ENCODE assay signal across 13 cellular contexts in genomic region chr11:10019906-10020682, GRCh38.
DNase-seq lines count a peak whose midpoint lies in the region; ATAC-seq and TF ChIP-seq lines count a peak whose summit lies in the region.
"Had no signal": no experiment of that assay in that cellular context is flagged by ENCODE, and none has a peak within 500 bp of the region (broad histone marks: within the 10 kb centered on the region; RNA-seq: fewer than 3 reads in every experiment).

No MANE protein-coding gene starts in this region.

- H3K9me1 ChIP-seq in IMR-90 (ENCODE audit: insufficient read depth, low read length) = no peaks in the 10 kb centered on the region

- no peak overlapping the region for H3K27ac ChIP-seq in IMR-90 (ENCODE audit: insufficient read depth, low read length)
- peak overlapping the region; percentile 33 for H3K27ac ChIP-seq in VCaP

- CTCF ChIA-PET in IMR-90 (lab: Yijun Ruan, JAX) = interaction anchor here (0.6 kb wide), 1 partner anchor 296 kb away, joined by 4 read pairs; no protein-coding TSS in a partner anchor

- ATAC-seq in IMR-90 (ENCODE audit: low read depth) = no peak
- ATAC-seq: effector memory CD8-positive, alpha-beta T cell had no signal

- no peak overlapping the region for H3K4ac ChIP-seq in IMR-90 (ENCODE audit: low read depth, low read length)

- no peak overlapping the region for H3K4me2 ChIP-seq in IMR-90 (ENCODE audit: low read depth, low read length)

- no peak overlapping the region for H3K23ac ChIP-seq in IMR-90 (ENCODE audit: low read depth, low read length)

- no peak overlapping the region for H4K8ac ChIP-seq in IMR-90 (ENCODE audit: low read depth in 2 of 2, low read length in 2 of 2)

- peak overlapping the region in 4 of 7 donors; percentile 66 to 75 (median 72) for H3K27ac Mint-ChIP-seq in CD14-positive monocyte
- H3K27ac Mint-ChIP-seq in glutamatergic neuron (ENCODE audit: unreplicated experiment) = no peak overlapping the region
- H3K27ac Mint-ChIP-seq: effector memory CD8-positive, alpha-beta T cell had no signal

- TF ChIP-seq POLR2A in IMR-90 (IDR thresholded peaks at IDR 0.05; ENCODE audit: low read depth, low read length) = no peak

- H2BK15ac ChIP-seq in IMR-90 (ENCODE audit: low read depth, low read length) = peak overlapping the region; percentile 10; the same call in 1 of the 3 replicates

- 100% methylated on average over 2 of the region's 7 CpGs; no CpG with 5 or more reads in 1 of the 2 experiments for WGBS in IMR-90 (ENCODE audit: extremely low coverage in 2 of 2, insufficient read length in 1 of 2), 2 experiments

- H2AK9ac ChIP-seq in IMR-90 (replicated peaks; ENCODE audit: low read depth, low read length, poor library complexity) = no peak overlapping the region

- no peak overlapping the region for H2AFZ ChIP-seq in IMR-90 (replicated peaks; ENCODE audit: low read length, poor library complexity)

- TF ChIP-seq CTCF in CD14-positive monocyte (IDR thresholded peaks at IDR 0.05) = no peak
- no peak for TF ChIP-seq CTCF in IMR-90 (conservative IDR thresholded peaks at IDR 0.05; ENCODE audit: low read depth, low read length)
- no peak for TF ChIP-seq CTCF in VCaP (conservative IDR thresholded peaks at IDR 0.05)
- TF ChIP-seq CTCF in glutamatergic neuron (IDR thresholded peaks at IDR 0.05; ENCODE audit: partially characterized antibody, unreplicated experiment) = no peak

- no peak overlapping the region for H4K5ac ChIP-seq in IMR-90 (ENCODE audit: low read depth, low read length)

- H3K4me3 Mint-ChIP-seq in CD14-positive monocyte = peak overlapping the region in 1 of 2 donors; percentile 65
- H3K4me3 Mint-ChIP-seq in glutamatergic neuron (ENCODE audit: unreplicated experiment) = no peak overlapping the region
- H3K4me3 Mint-ChIP-seq: effector memory CD8-positive, alpha-beta T cell had no signal

- no peak overlapping the region for H4K91ac ChIP-seq in IMR-90 (ENCODE audit: insufficient read depth, low read depth, low read length)

- H3K36me3 Mint-ChIP-seq in CD14-positive monocyte (peaks cover 18 to 25% of the 10 kb centered on the region in 2 donors), glutamatergic neuron (ENCODE audit: unreplicated experiment) (no peaks in the 10 kb centered on the region)

- H3K14ac ChIP-seq in IMR-90 (replicated peaks; ENCODE audit: low read depth, low read length) = no peak overlapping the region

- dilution Hi-C loops in IMR-90 (cut with HindIII; ENCODE audit: low sequenced_read_pairs, unreplicated experiment) = no loop called here

- H3K36me3 ChIP-seq in IMR-90 (ENCODE audit: control insufficient read depth, insufficient read depth, low read length) = no peaks in the 10 kb centered on the region; the same call in 1 of the 2 replicates
- H3K36me3 ChIP-seq: BE2C, breast epithelium had no signal

- H3K4me1 Mint-ChIP-seq in CD14-positive monocyte (peaks cover 43% of the 10 kb centered on the region), glutamatergic neuron (ENCODE audit: low read depth, unreplicated experiment) (no peaks in the 10 kb centered on the region)

- no peak overlapping the region for H2BK120ac ChIP-seq in IMR-90 (ENCODE audit: low read depth, low read length)

- no peak overlapping the region for H2BK20ac ChIP-seq in IMR-90 (ENCODE audit: low read depth, low read length)

- no peak overlapping the region for H3K9ac ChIP-seq in IMR-90 (ENCODE audit: low read depth, low read length)

- H3K4me1 ChIP-seq in IMR-90 (ENCODE audit: control insufficient read depth, insufficient read depth, low read length) = peaks cover 7% of the 10 kb centered on the region; the same call in 1 of the 2 replicates
- H3K4me1 ChIP-seq: breast epithelium had no signal

- no peak overlapping the region for H3K56ac ChIP-seq in IMR-90 (ENCODE audit: extremely low read depth, insufficient read depth, low read length)

- no peaks in the 10 kb centered on the region for H4K20me1 ChIP-seq in IMR-90 (ENCODE audit: insufficient read depth, low read length)

- BruUV-seq in IMR-90 (replicated peaks; lab: Mats Ljungman, UMichigan) = no TSS peak

- TF ChIP-seq RAD21 in IMR-90 (IDR thresholded peaks at IDR 0.05; ENCODE audit: low read length) = no peak

- no peak overlapping the region for H3K4me3 ChIP-seq in IMR-90 (ENCODE audit: insufficient read depth, low read depth, low read length)
- H3K4me3 ChIP-seq: breast epithelium had no signal

- no peaks in the 10 kb centered on the region for H3K27me3 ChIP-seq in IMR-90 (ENCODE audit: control insufficient read depth, insufficient read depth, low read length)
- H3K27me3 ChIP-seq: BE2C, breast epithelium had no signal

- H2AK5ac ChIP-seq in IMR-90 (ENCODE audit: low read depth, low read length) = no peak overlapping the region

- peaks cover 0 to 14% of the 10 kb centered on the region in 2 experiments; a peak in 3 of 4 replicates for H3K79me1 ChIP-seq in IMR-90 (ENCODE audit: low read depth in 1 of 2, low read length in 2 of 2)

- in situ Hi-C loops in IMR-90 (cut with MboI; ENCODE audit: low sequenced_read_pairs) = no loop called here

- intact Hi-C loops in CD14-positive monocyte (cut with micrococcal nuclease) = loop anchor here in 1 of 2 donors (10.0 kb wide), 1 partner anchor 285 kb away; the partner anchor contains the start of gene ADM
- intact Hi-C loops in IMR-90 (cut with micrococcal nuclease) = no loop called here

- H3K18ac ChIP-seq in IMR-90 (ENCODE audit: low read depth, low read length) = no peak overlapping the region

- no peak for DNase-seq in CD14-positive monocyte (ENCODE audit: low spot score)
- no peak for DNase-seq in IMR-90
- DNase-seq in mucosa of gallbladder (ENCODE audit: low spot score) = peak; percentile 60
- no peak for DNase-seq in glutamatergic neuron
- DNase-seq in NCI-H2227 treated with DMSO at 0.1 percent for 48 hours (lab: John Stamatoyannopoulos, UW) = no peak
- DNase-seq in NCI-H748 treated with DMSO at 0.1 percent for 48 hours (lab: John Stamatoyannopoulos, UW) = no peak
- no peak for DNase-seq in AG20443 (ENCODE audit: low spot score)
- DNase-seq: BE2C; effector memory CD8-positive, alpha-beta T cell; foreskin fibroblast; NCI-H2081 treated with DMSO at 0.1 percent for 48 hours had no signal

- H3K27me3 Mint-ChIP-seq in CD14-positive monocyte (ENCODE audit: low read depth in 3 of 3) (peaks cover 0 to 1% (median 0%) of the 10 kb centered on the region in 3 donors), glutamatergic neuron (ENCODE audit: unreplicated experiment) (no peaks in the 10 kb centered on the region)
- H3K27me3 Mint-ChIP-seq: effector memory CD8-positive, alpha-beta T cell had no signal

- H2BK5ac ChIP-seq in IMR-90 (ENCODE audit: low read depth, low read length, poor library complexity, severe bottlenecking) = no peak overlapping the region

- peaks cover 0 to 3% (median 0%) of the 10 kb centered on the region in 7 donors for H3K9me3 Mint-ChIP-seq in CD14-positive monocyte
- no peaks in the 10 kb centered on the region for H3K9me3 Mint-ChIP-seq in glutamatergic neuron (ENCODE audit: unreplicated experiment)
- H3K9me3 Mint-ChIP-seq: effector memory CD8-positive, alpha-beta T cell had no signal

- POLR2A ChIA-PET in IMR-90 (lab: Charles Lee; ENCODE audit: unreplicated experiment) = no interaction called here

- no peaks in the 10 kb centered on the region for H3K9me3 ChIP-seq in IMR-90 (ENCODE audit: control insufficient read depth, insufficient read depth, low read length)
- H3K9me3 ChIP-seq: BE2C, breast epithelium had no signal

TF ChIP-seq in IMR-90, 13 proteins besides CTCF, POLR2A, EP300 and RAD21:
- TF ChIP-seq CEBPB (IDR thresholded peaks at IDR 0.05; ENCODE audit: low read depth, low read length) (no peak), SMC3 (IDR thresholded peaks at IDR 0.05; ENCODE audit: low read depth, low read length) (no peak), NFE2L2 (IDR thresholded peaks at IDR 0.05; ENCODE audit: low read depth, low read length) (no peak), RCOR1 (IDR thresholded peaks at IDR 0.05; ENCODE audit: insufficient replicate concordance, low read length) (no peak), RFX5 (IDR thresholded peaks at IDR 0.05; ENCODE audit: low read depth, low read length) (no peak), MAZ (IDR thresholded peaks at IDR 0.05; ENCODE audit: borderline replicate concordance, low read depth, low read length) (no peak), CHD1 (IDR thresholded peaks at IDR 0.05; ENCODE audit: low read depth, low read length) (no peak), MXI1 (IDR thresholded peaks at IDR 0.05; ENCODE audit: borderline replicate concordance, low read depth, low read length) (no peak), ELK1 (IDR thresholded peaks at IDR 0.05; ENCODE audit: borderline replicate concordance, low read depth, low read length) (no peak), FOS (IDR thresholded peaks at IDR 0.05; ENCODE audit: low read depth, low read length) (no peak), MAFK (IDR thresholded peaks at IDR 0.05; ENCODE audit: low read depth, low read length) (no peak), BHLHE40 (IDR thresholded peaks at IDR 0.05; ENCODE audit: low read depth, low read length) (no peak)
- TF ChIP-seq, protein P1, sequence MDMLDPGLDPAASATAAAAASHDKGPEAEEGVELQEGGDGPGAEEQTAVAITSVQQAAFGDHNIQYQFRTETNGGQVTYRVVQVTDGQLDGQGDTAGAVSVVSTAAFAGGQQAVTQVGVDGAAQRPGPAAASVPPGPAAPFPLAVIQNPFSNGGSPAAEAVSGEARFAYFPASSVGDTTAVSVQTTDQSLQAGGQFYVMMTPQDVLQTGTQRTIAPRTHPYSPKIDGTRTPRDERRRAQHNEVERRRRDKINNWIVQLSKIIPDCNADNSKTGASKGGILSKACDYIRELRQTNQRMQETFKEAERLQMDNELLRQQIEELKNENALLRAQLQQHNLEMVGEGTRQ (IDR thresholded peaks at IDR 0.05; ENCODE audit: low read depth, low read length) = no peak
